11 cellular contexts compared by ENCODE assay signal in the genomic region with DNA sequence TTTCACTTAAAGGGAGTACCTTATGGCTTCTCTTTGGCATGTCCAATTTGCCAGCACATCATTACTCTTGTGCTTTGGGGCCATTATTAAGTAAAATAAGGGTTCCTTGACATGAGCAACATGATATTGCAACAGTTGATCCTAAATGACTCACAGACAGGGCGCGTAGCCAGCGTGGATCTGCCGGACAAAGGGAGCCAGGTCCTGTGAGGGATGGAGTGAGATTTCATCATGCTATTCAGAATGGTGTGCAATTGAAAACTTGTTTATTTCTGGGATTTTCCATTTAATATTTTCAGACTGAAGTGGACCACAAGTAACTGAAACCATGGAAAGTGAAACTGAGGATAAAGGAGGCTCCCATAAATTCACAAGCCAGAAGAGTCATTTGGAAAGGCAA. TPM values are rescaled to one million over a fixed set of nuclear protein-coding genes. Genes with fewer than 3 reads are reported as not detected.
DNase-seq lines count a peak whose midpoint lies in the region; ATAC-seq and TF ChIP-seq lines count a peak whose summit lies in the region.
"Had no signal": no experiment of that assay in that cellular context is flagged by ENCODE, and none has a peak within 500 bp of the region (broad histone marks: within the 10 kb centered on the region; RNA-seq: fewer than 3 reads in every experiment).

No MANE protein-coding gene starts in this region.

- H3K27me3 Mint-ChIP-seq in type B pancreatic cell = no peaks in the 10 kb centered on the region

- TF ChIP-seq CTCF in psoas muscle (IDR thresholded peaks at IDR 0.05) = no peak
- TF ChIP-seq CTCF in type B pancreatic cell (conservative IDR thresholded peaks at IDR 0.05) = no peak

- no peak overlapping the region for H3K27ac ChIP-seq in psoas muscle

- H3K27me3 ChIP-seq in psoas muscle (ENCODE audit: insufficient read depth in 3 of 3, low read length in 2 of 3) = no peaks in the 10 kb centered on the region

- 32 to 47% (median 33%) methylated on average over 4 of the region's 4 CpGs for WGBS in psoas muscle, 3 donors

- peak; percentile 89 for DNase-seq in EL
- peak; percentile 45 for DNase-seq in RKO (ENCODE audit: low spot score)
- peak; percentile 92 for DNase-seq in fibroblast of the conjunctiva (ENCODE audit: low read depth)
- peak; percentile 90 to 92 for DNase-seq in psoas muscle
- DNase-seq in type B pancreatic cell (ENCODE audit: extremely low spot score, unreplicated experiment) = no peak
- DNase-seq in AML-193 (lab: John Stamatoyannopoulos, UW) = no peak
- DNase-seq: midbrain, T-helper 9 cell had no signal

- peaks cover 11% of the 10 kb centered on the region for H3K9me3 Mint-ChIP-seq in type B pancreatic cell

- no peak overlapping the region for H3K27ac Mint-ChIP-seq in type B pancreatic cell

- H3K4me3 ChIP-seq in psoas muscle = no peak overlapping the region
- H3K4me3 ChIP-seq: skin epidermis had no signal

- no peaks in the 10 kb centered on the region for H3K36me3 Mint-ChIP-seq in type B pancreatic cell

- intact Hi-C loops in psoas muscle (cut with DNase I) = no loop called here

- no peaks in the 10 kb centered on the region for H3K4me1 Mint-ChIP-seq in type B pancreatic cell (ENCODE audit: unreplicated experiment)

- H3K4me1 ChIP-seq in psoas muscle = no peaks in the 10 kb centered on the region

- no peaks in the 10 kb centered on the region for H3K36me3 ChIP-seq in psoas muscle (ENCODE audit: insufficient read depth in 1 of 2, low read depth in 1 of 2)

- ATAC-seq in psoas muscle (peak in 3 of 4 donors; percentile 56 to 77 (median 61)), HG02852 (IDR thresholded peaks at IDR 0.05; ENCODE audit: unreplicated experiment) (no peak)
- no peak for ATAC-seq in activated CD4-positive, CD25-positive, alpha-beta regulatory T cell treated with anti-CD3 and anti-CD28 coated beads, Interleukin-2, amount 50 U/mL, for 24 hours

- H3K9me3 ChIP-seq in psoas muscle = peaks cover 6% of the 10 kb centered on the region

- no peak overlapping the region for H3K4me3 Mint-ChIP-seq in type B pancreatic cell

RNA-seq across cellular contexts. Expression of gene WASF3, which starts 48.6 kb away (rescaled TPM):
- 1 to 10 TPM; 6.8 to 9.7 (median 7.6) TPM for total RNA-seq in psoas muscle
- 1 to 10 TPM; 2.5 to 6.4 (median 3.7) TPM for polyA plus RNA-seq in psoas muscle
- 15.2 and 40.2 TPM in 2 replicates for total RNA-seq in type B pancreatic cell (ENCODE audit: low replicate concordance)

Comparison
In these comparisons a context has a peak if more than half of its experiments do, and no peak if none do; other contexts are left out.
1. DNase-seq: peak in EL (single experiment), RKO (single experiment), fibroblast of the conjunctiva (single experiment) and psoas muscle (2 of 2); none in type B pancreatic cell (single experiment) and AML-193 (0 of 2).
2. ATAC-seq: peak in psoas muscle (3 of 4); none in activated CD4-positive, CD25-positive, alpha-beta regulatory T cell treated with anti-CD3 and anti-CD28 coated beads, Interleukin-2, amount 50 U/mL, for 24 hours (0 of 2) and HG02852 (single experiment).